8 cellular contexts compared by ENCODE assay signal in genomic region chr12:64618953-64619590, GRCh38. TPM values are rescaled to one million over a fixed set of nuclear protein-coding genes. Genes with fewer than 3 reads are reported as not detected.
A peak's percentile ranks its signal among the peaks of the same experiment; 100 is the strongest.
DNase-seq lines count a peak whose midpoint lies in the region; ATAC-seq and TF ChIP-seq lines count a peak whose summit lies in the region.

No MANE protein-coding gene starts in this region.

- peak in 1 of 2 donors; percentile 15 for ATAC-seq in CD4-positive, CD25-positive, alpha-beta regulatory T cell (ENCODE audit: low read depth in 2 of 2)
- peak; percentile 56 for ATAC-seq in HG03378 (IDR thresholded peaks at IDR 0.05; ENCODE audit: unreplicated experiment)
- ATAC-seq in left lobe of liver, result peak; percentile 49
- no peak for ATAC-seq in HG02884 (IDR thresholded peaks at IDR 0.05; ENCODE audit: unreplicated experiment)

- H3K4me3 Mint-ChIP-seq in CD4-positive, CD25-positive, alpha-beta regulatory T cell, result peak overlapping the region in 3 of 4 donors; percentile 53 to 71 (median 66)

- peak overlapping the region; percentile 16 to 93 (median 84) for H3K27ac Mint-ChIP-seq in CD4-positive, CD25-positive, alpha-beta regulatory T cell

- no peaks in the 10 kb centered on the region for H3K9me3 ChIP-seq in CD4-positive, CD25-positive, alpha-beta regulatory T cell (ENCODE audit: control insufficient read depth in 2 of 2, low read length in 2 of 2)

- TF ChIP-seq POLR2A in GM19099 (IDR thresholded peaks at IDR 0.05; ENCODE audit: extremely low read depth, insufficient read length, low read depth), result peak; percentile 13

- H3K4me1 ChIP-seq in CD4-positive, CD25-positive, alpha-beta regulatory T cell (ENCODE audit: control insufficient read depth, insufficient read depth, low read length, poor library complexity, severe bottlenecking), result peaks cover 88% of the 10 kb centered on the region

- no peak for DNase-seq in CD4-positive, CD25-positive, alpha-beta regulatory T cell
- DNase-seq in UCSD-AML1 (lab: John Stamatoyannopoulos, UW; ENCODE audit: unreplicated experiment) (peak; percentile 33), left lobe of liver (ENCODE audit: low spot score) (no peak), 8988T (no peak)
- no peak for DNase-seq in activated effector memory CD4-positive, alpha-beta T cell treated with anti-CD3 and anti-CD28 coated beads, Interleukin-2, amount 50 U/mL, for 16 hours

- H3K27me3 Mint-ChIP-seq in CD4-positive, CD25-positive, alpha-beta regulatory T cell, result no peaks in the 10 kb centered on the region

- H3K36me3 Mint-ChIP-seq in CD4-positive, CD25-positive, alpha-beta regulatory T cell, result peaks cover 45% of the 10 kb centered on the region

- H3K27ac ChIP-seq in CD4-positive, CD25-positive, alpha-beta regulatory T cell (ENCODE audit: insufficient read depth, low read length, poor library complexity, severe bottlenecking), result no peak overlapping the region

- no peaks in the 10 kb centered on the region for H3K27me3 ChIP-seq in CD4-positive, CD25-positive, alpha-beta regulatory T cell (ENCODE audit: control insufficient read depth, insufficient read depth, low read length)

- H3K4me1 Mint-ChIP-seq in CD4-positive, CD25-positive, alpha-beta regulatory T cell, result peaks cover 41 to 91% (median 64%) of the 10 kb centered on the region in 4 donors

- peaks cover 40% of the 10 kb centered on the region for H3K36me3 ChIP-seq in CD4-positive, CD25-positive, alpha-beta regulatory T cell (ENCODE audit: control insufficient read depth, insufficient read depth, low read length)

- H3K9me3 Mint-ChIP-seq in CD4-positive, CD25-positive, alpha-beta regulatory T cell, result no peaks in the 10 kb centered on the region

- peak overlapping the region; percentile 54 for H3K4me3 ChIP-seq in CD4-positive, CD25-positive, alpha-beta regulatory T cell (ENCODE audit: low read depth, low read length)

RNA-seq across cellular contexts. Expression of gene RASSF3, which starts 8.8 kb away (rescaled TPM):
- 158 TPM for total RNA-seq in CD4-positive, CD25-positive, alpha-beta regulatory T cell
- polyA plus RNA-seq in CD4-positive, CD25-positive, alpha-beta regulatory T cell, result 10 to 100 TPM in 2 of 4 donors, 1 to 10 TPM in 2; 5.5 to 12.8 (median 8.0) TPM
- 11.2 TPM for total RNA-seq in left lobe of liver

Comparison
In these comparisons a context has a peak if more than half of its experiments do, and no peak if none do; other contexts are left out.
1. RNA of gene RASSF3, which starts 8.8 kb away (total RNA-seq): 158 TPM in CD4-positive, CD25-positive, alpha-beta regulatory T cell (single experiment); 11.2 TPM in left lobe of liver (single experiment); every median in the first group is over 10 times any median in the second.